9 cellular contexts compared by ENCODE assay signal in the genomic region with DNA sequence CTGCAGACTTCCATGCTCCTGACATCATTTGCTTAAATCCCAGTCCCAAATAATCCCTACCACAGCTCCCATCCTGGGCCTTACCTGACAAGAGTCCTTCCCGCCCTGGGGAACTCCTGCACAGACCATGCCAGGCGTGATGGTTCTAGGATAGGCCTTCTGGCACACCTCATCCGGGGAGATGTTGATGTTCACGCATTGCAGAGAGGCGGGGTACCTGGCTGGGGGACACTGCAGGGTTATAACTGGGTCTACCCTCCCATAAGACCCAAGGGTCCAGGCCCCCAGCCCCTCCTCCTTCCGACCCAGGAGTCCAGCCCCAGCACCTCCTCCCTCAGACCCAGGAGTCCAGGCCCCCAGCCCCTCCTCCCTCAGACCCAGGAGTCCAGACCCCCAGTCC. TPM values are rescaled to one million over a fixed set of nuclear protein-coding genes. Genes with fewer than 3 reads are reported as not detected.
"Had no signal": no experiment of that assay in that cellular context is flagged by ENCODE, and none has a peak within 500 bp of the region (broad histone marks: within the 10 kb centered on the region; RNA-seq: fewer than 3 reads in every experiment).

No MANE protein-coding gene starts in this region.

- FAIRE-seq: G401.6, GM12878, GM12891, GM12892, GM18507, GM19239 had no signal

- ATAC-seq: GM12878 had no signal

- H3K4me3 ChIP-seq: GM12878 had no signal

- DNase-seq: GDM1, GF-D8 had no signal

RNA-seq across cellular contexts. Expression of gene KLK14, which starts 4.0 kb away (rescaled TPM):
- total RNA-seq: G401, GM12878 had no signal
- polyA plus RNA-seq: GM12878 had no signal

RNA-seq across cellular contexts. Expression of gene KLK13, which starts 13.8 kb away (rescaled TPM):
- total RNA-seq: G401, GM12878 had no signal
- polyA plus RNA-seq: GM12878 had no signal

RNA-seq across cellular contexts. Expression of gene KLK12, which starts 43.9 kb away (rescaled TPM):
- total RNA-seq: G401, GM12878 had no signal
- polyA plus RNA-seq: GM12878 had no signal

RNA-seq across cellular contexts. Expression of gene SIGLEC9, which starts 46.0 kb away (rescaled TPM):
- total RNA-seq: G401, GM12878 had no signal
